Comparison of ENCODE assay signal across 30 cellular contexts in genomic region chr6:79028641-79029314, GRCh38. TPM values are rescaled to one million over a fixed set of nuclear protein-coding genes. Genes with fewer than 3 reads are reported as not detected.
DNase-seq lines count a peak whose midpoint lies in the region; ATAC-seq, FAIRE-seq and TF ChIP-seq lines count a peak whose summit lies in the region.
"Had no signal": no experiment of that assay in that cellular context is flagged by ENCODE, and none has a peak within 500 bp of the region (broad histone marks: within the 10 kb centered on the region; RNA-seq: fewer than 3 reads in every experiment).

No MANE protein-coding gene starts in this region.

- H3K36me3 ChIP-seq in BJ (ENCODE audit: control insufficient read depth, insufficient read depth, low read length): no peaks in the 10 kb centered on the region
- peaks cover 5 to 43% of the 10 kb centered on the region in 2 experiments for H3K36me3 ChIP-seq in HEK293 (ENCODE audit: control insufficient read depth in 2 of 2, insufficient read depth in 1 of 2, low read length in 2 of 2)
- H3K36me3 ChIP-seq in spleen: peaks cover 0 to 80% (median 9%) of the 10 kb centered on the region in 6 donors
- peaks cover 0 to 21% of the 10 kb centered on the region in 2 donors for H3K36me3 ChIP-seq in gastroesophageal sphincter
- no peaks in the 10 kb centered on the region for H3K36me3 ChIP-seq in uterus
- H3K36me3 ChIP-seq: adrenal gland had no signal

- intact Hi-C loops in spleen (cut with DNase I; ENCODE audit: low total_unique reads) (no loop called here), uterus (cut with DNase I; ENCODE audit: low total_unique reads) (no loop called here)

- no peak for TF ChIP-seq EP300 in gastroesophageal sphincter (IDR thresholded peaks at IDR 0.05)

- TF ChIP-seq POLR2A in spleen (IDR thresholded peaks at IDR 0.05) (no peak), GM12892 (IDR thresholded peaks at IDR 0.05; ENCODE audit: low read depth, low read length) (no peak), gastroesophageal sphincter (IDR thresholded peaks at IDR 0.05) (no peak), uterus (IDR thresholded peaks at IDR 0.05) (no peak)

- no peak overlapping the region for H3K4me3 ChIP-seq in BJ (ENCODE audit: low read depth, low read length)
- no peak overlapping the region for H3K4me3 ChIP-seq in HEK293 (ENCODE audit: low read depth, low read length)
- no peak overlapping the region for H3K4me3 ChIP-seq in choroid plexus epithelial cell (ENCODE audit: low read depth, low read length)
- H3K4me3 ChIP-seq in spleen: no peak overlapping the region
- H3K4me3 ChIP-seq in gastroesophageal sphincter: no peak overlapping the region
- H3K4me3 ChIP-seq in uterus: no peak overlapping the region
- H3K4me3 ChIP-seq: adrenal gland, body of pancreas, esophagus muscularis mucosa, heart right ventricle, psoas muscle, sigmoid colon, transverse colon had no signal

- H3K27me3 ChIP-seq in BJ (ENCODE audit: control insufficient read depth, insufficient read depth, low read length) (no peaks in the 10 kb centered on the region), spleen (replicated peaks in 1 of 7) (no peaks in the 10 kb centered on the region), gastroesophageal sphincter (no peaks in the 10 kb centered on the region), uterus (no peaks in the 10 kb centered on the region)
- H3K27me3 ChIP-seq: adrenal gland, body of pancreas, esophagus muscularis mucosa, foreskin keratinocyte, heart right ventricle, sigmoid colon, transverse colon had no signal

- FAIRE-seq in GM12892 (lab: Jason Lieb, UNC): no peak
- FAIRE-seq: endometrium, GM12891 had no signal

- TF ChIP-seq CTCF in BJ (IDR thresholded peaks at IDR 0.05; ENCODE audit: insufficient read depth, low read depth, low read length) (no peak), HEK293 (tag by site-specific recombination; IDR thresholded peaks at IDR 0.05) (no peak), choroid plexus epithelial cell (conservative IDR thresholded peaks at IDR 0.05; ENCODE audit: low read depth, low read length) (no peak), spleen (IDR thresholded peaks at IDR 0.05 in 8 of 11, conservative IDR thresholded peaks at IDR 0.05 in 3 of 11) (no peak), gastroesophageal sphincter (IDR thresholded peaks at IDR 0.05) (no peak), uterus (IDR thresholded peaks at IDR 0.05) (no peak)

- ATAC-seq in gastroesophageal sphincter: no peak
- ATAC-seq: body of pancreas, foreskin keratinocyte, heart right ventricle, psoas muscle had no signal

- WGBS in spleen, 5 donors: 97 to 100% (median 98%) methylated on average over 1 of the region's 1 CpG
- WGBS in gastroesophageal sphincter (ENCODE audit: low coverage in 1 of 2), 2 donors: 93 to 100% methylated on average over 1 of the region's 1 CpG

- DNase-seq in AG08395 (ENCODE audit: low spot score) (peak; percentile 27), BJ (ENCODE audit: low read depth) (peak; percentile 50), choroid plexus epithelial cell (ENCODE audit: low read depth) (peak; percentile 7), spleen (no peak), GM12892 (ENCODE audit: insufficient read length) (no peak), uterus (no peak)
- DNase-seq: activated CD4-positive, alpha-beta T cell treated with anti-CD3 and anti-CD28 coated beads, Interleukin-2, amount 10 ng/mL, durations not matched to agents 24 days and 14 days; activated naive CD4-positive, alpha-beta T cell; activated T-cell treated with anti-CD3 and anti-CD28 coated beads, Interleukin-2, amount 50 U/mL, for 24 hours; adrenal gland; body of pancreas; cerebellar nuclear complex; foreskin keratinocyte; HCEC 1CT; heart right ventricle; kidney glomerular epithelial cell; NCI-H1694; NCI-H510A; occipital lobe; psoas muscle; SIG-M5; sigmoid colon; stimulated activated CD4-positive, alpha-beta T cell treated with anti-CD3 and anti-CD28 coated beads, Interleukin-4, amount 100 ng/mL, for 24 hours; transverse colon; WERI-Rb-1 had no signal

- no peak overlapping the region for H3K27ac ChIP-seq in HEK293 (ENCODE audit: extremely low read depth, low read depth, low read length)
- no peak overlapping the region for H3K27ac ChIP-seq in spleen
- H3K27ac ChIP-seq in gastroesophageal sphincter: no peak overlapping the region
- H3K27ac ChIP-seq in uterus: no peak overlapping the region
- H3K27ac ChIP-seq: adrenal gland, body of pancreas, esophagus muscularis mucosa, foreskin keratinocyte, heart right ventricle, psoas muscle, sigmoid colon, transverse colon, WERI-Rb-1 had no signal

- H3K9me3 ChIP-seq in HEK293 (ENCODE audit: control insufficient read depth, insufficient read depth, low read depth, low read length): no peaks in the 10 kb centered on the region
- H3K9me3 ChIP-seq in spleen: no peaks in the 10 kb centered on the region
- no peaks in the 10 kb centered on the region for H3K9me3 ChIP-seq in gastroesophageal sphincter
- no peaks in the 10 kb centered on the region for H3K9me3 ChIP-seq in uterus
- H3K9me3 ChIP-seq: adrenal gland, body of pancreas, esophagus muscularis mucosa, heart right ventricle, psoas muscle, sigmoid colon, transverse colon had no signal

- 0 out of 2 replicates have a peak, but pooled peaks cover 5% of the 10 kb centered on the region for H3K4me1 ChIP-seq in HEK293 (ENCODE audit: control insufficient read depth, insufficient read depth, low read length)
- H3K4me1 ChIP-seq in spleen: peaks cover 0 to 21% (median 4%) of the 10 kb centered on the region in 6 donors
- H3K4me1 ChIP-seq in gastroesophageal sphincter: peaks cover 0 to 26% (median 0%) of the 10 kb centered on the region in 3 donors
- peaks cover 0 to 4% of the 10 kb centered on the region in 2 donors for H3K4me1 ChIP-seq in uterus
- H3K4me1 ChIP-seq: body of pancreas, foreskin keratinocyte, psoas muscle, sigmoid colon had no signal

- POLR2A ChIA-PET in BJ (lab: Charles Lee): interaction anchor here (0.6 kb wide), 1 partner anchor 84 kb away, joined by 6 read pairs; no protein-coding TSS in a partner anchor
- POLR2A ChIA-PET in HEK293 (lab: Yijun Ruan, JAX): no interaction called here

- CTCF ChIA-PET in BJ (lab: Yijun Ruan, JAX) (no interaction called here), HEK293 (lab: Yijun Ruan, JAX) (no interaction called here)

TF ChIP-seq in HEK293, 187 proteins besides CTCF, POLR2A, EP300 and RAD21:
- no peak for TF ChIP-seq ZNF292 (tag by site-specific recombination; IDR thresholded peaks at IDR 0.05; ENCODE audit: borderline replicate concordance, low read depth)
- TF ChIP-seq ATF2 (tag by site-specific recombination; IDR thresholded peaks at IDR 0.05; ENCODE audit: low read depth): peak; percentile 87
- TF ChIP-seq PRDM1 (tag by site-specific recombination; IDR thresholded peaks at IDR 0.05): peak; percentile 7; the same call in 1 of the 2 replicates
- peak; percentile 96 for TF ChIP-seq ZNF664 (tag by site-specific recombination; IDR thresholded peaks at IDR 0.05)
TF ChIP-seq in HEK293: peak in this region for 3.

RNA-seq across cellular contexts. Expression of gene PHIP, which starts 49.3 kb away (rescaled TPM):
- polyA plus RNA-seq in BJ (2011; rRNA removed) (3.1 and 8.1 TPM in 2 replicates), spleen (1 to 10 TPM; 7.8 to 9.8 (median 8.2) TPM)
- 12.4 and 13.2 TPM in 2 replicates for polyA minus RNA-seq in BJ (2011; rRNA and poly(A)+ RNA removed)
- total RNA-seq in spleen (10 to 100 TPM; 34.4 to 51.3 (median 38.5) TPM), gastroesophageal sphincter (10 to 100 TPM; 24.9 to 44.2 (median 32.9) TPM), uterus (10 to 100 TPM; 40.6 to 85.3 (median 53.9) TPM)
- polyA plus RNA-seq in GM12892 (2012; ENCODE audit: missing spikeins): 19.7 TPM

Comparison
In these comparisons a context has a peak if more than half of its experiments do, and no peak if none do; other contexts are left out.
1. DNase-seq: peak in AG08395 (single experiment), BJ (single experiment) and choroid plexus epithelial cell (single experiment); none in spleen (single experiment), GM12892 (single experiment) and uterus (0 of 2).